15 cellular contexts compared by ENCODE assay signal in the genomic region with DNA sequence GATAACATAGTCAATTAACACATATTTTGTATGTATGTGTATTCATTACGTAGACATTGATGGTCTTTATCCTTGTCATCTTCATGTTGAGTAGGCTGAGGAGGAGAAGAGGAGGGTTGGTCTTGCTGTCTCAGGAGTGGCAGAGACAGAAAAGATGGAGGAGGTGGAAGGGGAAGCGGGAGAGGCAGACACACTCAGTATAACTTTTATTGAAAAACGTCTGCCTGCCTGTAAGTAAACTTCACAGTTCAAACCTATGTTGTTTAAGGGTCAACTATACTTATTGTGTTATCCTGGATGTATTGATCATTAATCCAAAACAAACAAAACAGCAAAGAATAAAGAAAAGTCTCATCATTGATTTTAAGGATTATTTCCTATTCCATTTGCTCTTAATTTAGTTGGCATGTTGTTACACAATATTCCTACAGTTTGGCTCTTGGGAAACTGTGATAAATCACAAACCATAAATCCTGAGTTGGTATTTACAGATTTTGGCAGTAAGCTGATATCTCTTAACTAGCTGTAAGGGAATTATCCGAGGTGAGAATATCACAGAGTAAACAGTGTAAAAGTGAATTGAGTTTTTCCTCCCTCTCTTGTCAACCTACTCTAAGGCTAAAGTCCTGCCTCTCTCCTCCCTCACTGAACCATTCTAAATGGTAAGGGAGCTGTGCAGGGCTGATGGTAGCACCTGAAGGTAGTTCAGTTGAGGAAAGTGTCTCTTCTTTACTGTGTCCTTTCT.
DNase-seq lines count a peak whose midpoint lies in the region; ATAC-seq and TF ChIP-seq lines count a peak whose summit lies in the region.
"Had no signal": no experiment of that assay in that cellular context is flagged by ENCODE, and none has a peak within 500 bp of the region (broad histone marks: within the 10 kb centered on the region; RNA-seq: fewer than 3 reads in every experiment).

No MANE protein-coding gene starts in this region.

- no peaks in the 10 kb centered on the region for H3K27me3 ChIP-seq in colonic mucosa
- H3K27me3 ChIP-seq: BLaER1 had no signal

- H3K27ac Mint-ChIP-seq in activated naive CD8-positive, alpha-beta T cell treated with anti-CD3 and anti-CD28 coated beads, Interleukin-2, amount 10 ng/mL, durations not matched to agents 7 days and 5 days, result peak overlapping the region; percentile 30
- no peak overlapping the region for H3K27ac Mint-ChIP-seq in activated naive CD8-positive, alpha-beta T cell treated with anti-CD3 and anti-CD28 coated beads, Interleukin-2, amount 50 U/mL, for 24 hours
- H3K27ac Mint-ChIP-seq: CD8-positive, alpha-beta memory T cell had no signal

- no peaks in the 10 kb centered on the region for H3K36me3 ChIP-seq in colonic mucosa
- H3K36me3 ChIP-seq: BLaER1 had no signal

- H3K9me3 Mint-ChIP-seq in activated naive CD8-positive, alpha-beta T cell treated with anti-CD3 and anti-CD28 coated beads, Interleukin-2, amount 10 ng/mL, durations not matched to agents 7 days and 5 days, result no peaks in the 10 kb centered on the region
- H3K9me3 Mint-ChIP-seq in activated naive CD8-positive, alpha-beta T cell treated with anti-CD3 and anti-CD28 coated beads, Interleukin-2, amount 50 U/mL, for 24 hours, result no peaks in the 10 kb centered on the region

- DNase-seq in activated naive CD8-positive, alpha-beta T cell treated with anti-CD3 and anti-CD28 coated beads, Interleukin-2, amount 10 ng/mL, durations not matched to agents 7 days and 5 days, result no peak
- no peak for DNase-seq in activated naive CD8-positive, alpha-beta T cell treated with anti-CD3 and anti-CD28 coated beads, Interleukin-2, amount 50 U/mL, for 24 hours
- DNase-seq in colonic mucosa (peak; percentile 36), left colon (no peak), HT-29 (ENCODE audit: low spot score) (no peak), hypothalamus (lab: John Stamatoyannopoulos, UW) (no peak)
- no peak for DNase-seq in activated CD4-positive, alpha-beta T cell treated with anti-CD3 and anti-CD28 coated beads for 1 hour
- DNase-seq: AML-193; Caco-2; CD8-positive, alpha-beta memory T cell; HCEC 1CT had no signal

- H3K36me3 Mint-ChIP-seq in activated naive CD8-positive, alpha-beta T cell treated with anti-CD3 and anti-CD28 coated beads, Interleukin-2, amount 10 ng/mL, durations not matched to agents 7 days and 5 days, result no peaks in the 10 kb centered on the region
- no peaks in the 10 kb centered on the region for H3K36me3 Mint-ChIP-seq in activated naive CD8-positive, alpha-beta T cell treated with anti-CD3 and anti-CD28 coated beads, Interleukin-2, amount 50 U/mL, for 24 hours (ENCODE audit: low read depth)
- H3K36me3 Mint-ChIP-seq: CD8-positive, alpha-beta memory T cell had no signal

- no peaks in the 10 kb centered on the region for H3K4me1 Mint-ChIP-seq in activated naive CD8-positive, alpha-beta T cell treated with anti-CD3 and anti-CD28 coated beads, Interleukin-2, amount 10 ng/mL, durations not matched to agents 7 days and 5 days
- no peaks in the 10 kb centered on the region for H3K4me1 Mint-ChIP-seq in activated naive CD8-positive, alpha-beta T cell treated with anti-CD3 and anti-CD28 coated beads, Interleukin-2, amount 50 U/mL, for 24 hours
- H3K4me1 Mint-ChIP-seq: CD8-positive, alpha-beta memory T cell had no signal

- no peak overlapping the region for H3K9ac ChIP-seq in colonic mucosa (ENCODE audit: low read depth in 2 of 2, low read length in 2 of 2)
- H3K9ac ChIP-seq: BLaER1 had no signal

- no peak overlapping the region for H3K27ac ChIP-seq in colonic mucosa
- H3K27ac ChIP-seq: 22Rv1, BLaER1 had no signal

- POLR2A ChIA-PET in activated naive CD8-positive, alpha-beta T cell treated with anti-CD3 and anti-CD28 coated beads, Interleukin-2, amount 10 ng/mL, durations not matched to agents 7 days and 5 days (lab: Charles Lee), result no interaction called here

- H3K4me3 Mint-ChIP-seq in activated naive CD8-positive, alpha-beta T cell treated with anti-CD3 and anti-CD28 coated beads, Interleukin-2, amount 10 ng/mL, durations not matched to agents 7 days and 5 days, result no peak overlapping the region
- no peak overlapping the region for H3K4me3 Mint-ChIP-seq in activated naive CD8-positive, alpha-beta T cell treated with anti-CD3 and anti-CD28 coated beads, Interleukin-2, amount 50 U/mL, for 24 hours
- H3K4me3 Mint-ChIP-seq: CD8-positive, alpha-beta memory T cell had no signal

- H3K4me1 ChIP-seq in colonic mucosa, result no peaks in the 10 kb centered on the region
- H3K4me1 ChIP-seq: BLaER1, Caco-2 had no signal

- intact Hi-C loops in colonic mucosa (cut with DNase I), result no loop called here
- intact Hi-C loops in left colon (cut with DNase I, micrococcal nuclease), result no loop called here

- no peak overlapping the region for H3K4me3 ChIP-seq in colonic mucosa
- H3K4me3 ChIP-seq: BLaER1, K562 had no signal

- H3K27me3 Mint-ChIP-seq in activated naive CD8-positive, alpha-beta T cell treated with anti-CD3 and anti-CD28 coated beads, Interleukin-2, amount 10 ng/mL, durations not matched to agents 7 days and 5 days, result no peaks in the 10 kb centered on the region
- H3K27me3 Mint-ChIP-seq in activated naive CD8-positive, alpha-beta T cell treated with anti-CD3 and anti-CD28 coated beads, Interleukin-2, amount 50 U/mL, for 24 hours, result no peaks in the 10 kb centered on the region
- H3K27me3 Mint-ChIP-seq: CD8-positive, alpha-beta memory T cell had no signal

- ATAC-seq in activated naive CD8-positive, alpha-beta T cell treated with anti-CD3 and anti-CD28 coated beads, Interleukin-2, amount 10 ng/mL, durations not matched to agents 7 days and 5 days (ENCODE audit: low read depth), result no peak
- no peak for ATAC-seq in activated naive CD8-positive, alpha-beta T cell treated with anti-CD3 and anti-CD28 coated beads, Interleukin-2, amount 50 U/mL, for 24 hours
- ATAC-seq in left colon (peak; percentile 93), HG03378 (IDR thresholded peaks at IDR 0.05; ENCODE audit: unreplicated experiment) (no peak)
- ATAC-seq: K562 had no signal

- TF ChIP-seq CTCF in colonic mucosa (IDR thresholded peaks at IDR 0.05), result no peak

- H3K9me3 ChIP-seq in colonic mucosa, result no peaks in the 10 kb centered on the region
- H3K9me3 ChIP-seq: BLaER1, Caco-2 had no signal
